27 cellular contexts compared by ENCODE assay signal in genomic region chr20:63265891-63266515, GRCh38. TPM values are rescaled to one million over a fixed set of nuclear protein-coding genes. Genes with fewer than 3 reads are reported as not detected.
A peak's percentile ranks its signal among the peaks of the same experiment; 100 is the strongest.
DNase-seq lines count a peak whose midpoint lies in the region; ATAC-seq and TF ChIP-seq lines count a peak whose summit lies in the region.
"Had no signal": no experiment of that assay in that cellular context is flagged by ENCODE, and none has a peak within 500 bp of the region (broad histone marks: within the 10 kb centered on the region; RNA-seq: fewer than 3 reads in every experiment).

No MANE protein-coding gene starts in this region.

- no peak overlapping the region for H3K27ac Mint-ChIP-seq in WTC11
- H3K27ac Mint-ChIP-seq: activated naive CD8-positive, alpha-beta T cell treated with anti-CD3 and anti-CD28 coated beads for 36 hours; activated T-helper 2 cell treated with anti-CD3 and anti-CD28 coated beads, Interferon-gamma antibody, Interleukin-2, Interleukin-4, amounts not matched to agents 10 μg/mL and 5 μg/mL and 100 μg/mL, durations not matched to agents 14 hours and 24 hours and 36 hours; B cell; effector memory CD8-positive, alpha-beta T cell; nephron progenitor cell; T-helper 17 cell had no signal

- H3K27me3 Mint-ChIP-seq in WTC11 (ENCODE audit: low read depth) = no peaks in the 10 kb centered on the region; the same call in 1 of the 2 replicates

- TF ChIP-seq CTCF in fibroblast of mammary gland (conservative IDR thresholded peaks at IDR 0.05; ENCODE audit: control insufficient read depth, insufficient read depth, low read depth, low read length) (no peak), WTC11 (IDR thresholded peaks at IDR 0.05) (no peak)

- ATAC-seq in WTC11 = no peak
- ATAC-seq: effector memory CD8-positive, alpha-beta T cell; esophagus mucosa; left cardiac atrium; sciatic nerve; T-helper 17 cell had no signal

- peaks cover 9% of the 10 kb centered on the region for H3K4me1 Mint-ChIP-seq in WTC11

- DNase-seq in EH (ENCODE audit: low read depth) (peak; percentile 68), RPMI7951 (ENCODE audit: low read depth) (peak; percentile 43), fibroblast of mammary gland (ENCODE audit: low read depth) (peak; percentile 40), skeletal muscle cell (ENCODE audit: low read depth) (peak; percentile 33), iPS-NIHi7 (ENCODE audit: extremely low spot score) (no peak), WTC11 (ENCODE audit: low spot score) (no peak)
- no peak for DNase-seq in activated CD8-positive, alpha-beta memory T cell treated with anti-CD3 and anti-CD28 coated beads, Interleukin-2, amount 50 U/mL, for 48 hours
- DNase-seq: activated CD4-positive, alpha-beta T cell treated with anti-CD3 and anti-CD28 coated beads, Interleukin-2, amount 50 U/mL, for 1 hour; activated naive CD8-positive, alpha-beta T cell treated with anti-CD3 and anti-CD28 coated beads for 36 hours; brain microvascular endothelial cell; DMS79; effector memory CD8-positive, alpha-beta T cell; glutamatergic neuron; H7; left cardiac atrium; mesendoderm; NCI-H2081 treated with DMSO at 0.1 percent for 48 hours; NCI-H510A; nephron progenitor cell; T-helper 17 cell had no signal

- H3K4me3 Mint-ChIP-seq in WTC11 = no peak overlapping the region
- H3K4me3 Mint-ChIP-seq: activated naive CD8-positive, alpha-beta T cell treated with anti-CD3 and anti-CD28 coated beads for 36 hours; B cell; effector memory CD8-positive, alpha-beta T cell; T-helper 17 cell had no signal

- CTCF ChIA-PET in WTC11 (lab: Charles Lee) = interaction anchor here (1.1 to 2.7 kb wide), 3 partner anchors 43 to 113 kb away, joined by 3 to 14 read pairs (median 3); no protein-coding TSS in a partner anchor

- POLR2A ChIA-PET in WTC11 (lab: Charles Lee) = interaction anchor here (0.8 kb wide), 1 partner anchor 21 kb away, joined by 3 read pairs; no protein-coding TSS in a partner anchor

- H3K4me3 ChIP-seq in fibroblast of mammary gland (ENCODE audit: control insufficient read depth, low read depth, low read length) (no peak overlapping the region), skeletal muscle cell (ENCODE audit: low read depth, low read length) (no peak overlapping the region)
- H3K4me3 ChIP-seq: SJSA1, vagina had no signal

- H3K36me3 Mint-ChIP-seq in WTC11 = no peaks in the 10 kb centered on the region
- H3K36me3 Mint-ChIP-seq: activated naive CD8-positive, alpha-beta T cell treated with anti-CD3 and anti-CD28 coated beads for 36 hours had no signal

- no peaks in the 10 kb centered on the region for H3K9me3 Mint-ChIP-seq in WTC11
- H3K9me3 Mint-ChIP-seq: activated naive CD8-positive, alpha-beta T cell treated with anti-CD3 and anti-CD28 coated beads for 36 hours; activated T-helper 2 cell treated with anti-CD3 and anti-CD28 coated beads, Interferon-gamma antibody, Interleukin-2, Interleukin-4, amounts not matched to agents 10 μg/mL and 5 μg/mL and 100 μg/mL, durations not matched to agents 14 hours and 24 hours and 36 hours; effector memory CD8-positive, alpha-beta T cell; nephron progenitor cell had no signal

TF ChIP-seq in WTC11, 78 proteins besides CTCF, POLR2A, EP300 and RAD21:
- TF ChIP-seq HMGXB4 (CRISPR knock-in tag; IDR thresholded peaks at IDR 0.05) = no peak
- no peak for TF ChIP-seq AFF4 (CRISPR knock-in tag; IDR thresholded peaks at IDR 0.05; ENCODE audit: borderline replicate concordance)
- TF ChIP-seq JUN (CRISPR knock-in tag; IDR thresholded peaks at IDR 0.05) = no peak
- TF ChIP-seq USF1 (CRISPR knock-in tag; IDR thresholded peaks at IDR 0.05) = no peak
- TF ChIP-seq ZNF219 (CRISPR knock-in tag; IDR thresholded peaks at IDR 0.05; ENCODE audit: borderline replicate concordance) = no peak
- no peak for TF ChIP-seq ZNF317 (CRISPR knock-in tag; IDR thresholded peaks at IDR 0.05; ENCODE audit: borderline replicate concordance, low read depth)
- TF ChIP-seq SMAD3 (CRISPR knock-in tag; IDR thresholded peaks at IDR 0.05; ENCODE audit: borderline replicate concordance) = no peak
- no peak for TF ChIP-seq SOX15 (CRISPR knock-in tag; IDR thresholded peaks at IDR 0.05)
- TF ChIP-seq, protein P1, sequence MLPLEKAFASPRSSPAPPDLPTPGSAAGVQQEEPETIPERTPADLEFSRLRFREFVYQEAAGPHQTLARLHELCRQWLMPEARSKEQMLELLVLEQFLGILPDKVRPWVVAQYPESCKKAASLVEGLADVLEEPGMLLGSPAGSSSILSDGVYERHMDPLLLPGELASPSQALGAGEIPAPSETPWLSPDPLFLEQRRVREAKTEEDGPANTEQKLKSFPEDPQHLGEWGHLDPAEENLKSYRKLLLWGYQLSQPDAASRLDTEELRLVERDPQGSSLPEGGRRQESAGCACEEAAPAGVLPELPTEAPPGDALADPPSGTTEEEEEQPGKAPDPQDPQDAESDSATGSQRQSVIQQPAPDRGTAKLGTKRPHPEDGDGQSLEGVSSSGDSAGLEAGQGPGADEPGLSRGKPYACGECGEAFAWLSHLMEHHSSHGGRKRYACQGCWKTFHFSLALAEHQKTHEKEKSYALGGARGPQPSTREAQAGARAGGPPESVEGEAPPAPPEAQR (CRISPR knock-in tag; IDR thresholded peaks at IDR 0.05) = no peak
- no peak for TF ChIP-seq ZBTB43 (CRISPR knock-in tag; IDR thresholded peaks at IDR 0.05)

RNA-seq across cellular contexts. Expression of gene ARFGAP1, which starts 6.6 kb away (rescaled TPM):
- total RNA-seq in RPMI7951 (2014; rRNA removed; shearing (Covaris generic)) = 29.0 and 35.7 TPM in 2 replicates
- total RNA-seq in WTC11 (2021) = 115 to 207 TPM (median 121 TPM) in 3 replicates

RNA-seq across cellular contexts. Expression of gene NKAIN4, which starts 11.7 kb away (rescaled TPM):
- not detected in 2 replicates for total RNA-seq in RPMI7951 (2014; rRNA removed; shearing (Covaris generic))
- total RNA-seq in WTC11 (2021) = 7.2 to 11.0 TPM (median 9.6 TPM) in 3 replicates
- total RNA-seq: activated naive CD8-positive, alpha-beta T cell treated with anti-CD3 and anti-CD28 coated beads for 36 hours; activated T-helper 2 cell treated with anti-CD3 and anti-CD28 coated beads, Interferon-gamma antibody, Interleukin-2, Interleukin-4, amounts not matched to agents 10 μg/mL and 5 μg/mL and 100 μg/mL, durations not matched to agents 14 hours and 24 hours and 36 hours; B cell; esophagus mucosa; left cardiac atrium; MCF 10A; SJSA1; T-helper 17 cell; vagina had no signal

RNA-seq across cellular contexts. Expression of gene COL20A1, which starts 27.0 kb away (rescaled TPM):
- not detected in 2 replicates for total RNA-seq in RPMI7951 (2014; rRNA removed; shearing (Covaris generic))
- total RNA-seq in WTC11 (2021) = 0.55 to 1.3 TPM (median 1.1 TPM) in 3 replicates
- total RNA-seq: activated T-helper 2 cell treated with anti-CD3 and anti-CD28 coated beads, Interferon-gamma antibody, Interleukin-2, Interleukin-4, amounts not matched to agents 10 μg/mL and 5 μg/mL and 100 μg/mL, durations not matched to agents 14 hours and 24 hours and 36 hours; B cell; esophagus mucosa; left cardiac atrium; SJSA1; vagina had no signal

RNA-seq across cellular contexts. Expression of gene BIRC7, which starts 30.3 kb away (rescaled TPM):
- not detected in 2 replicates for total RNA-seq in RPMI7951 (2014; rRNA removed; shearing (Covaris generic))
- 0.17 to 0.23 TPM in 2 of 3 replicates, not detected in the other for total RNA-seq in WTC11 (2021)
- total RNA-seq: activated T-helper 2 cell treated with anti-CD3 and anti-CD28 coated beads, Interferon-gamma antibody, Interleukin-2, Interleukin-4, amounts not matched to agents 10 μg/mL and 5 μg/mL and 100 μg/mL, durations not matched to agents 14 hours and 24 hours and 36 hours; B cell; esophagus mucosa; H7; MCF 10A; SJSA1; T-helper 17 cell had no signal

RNA-seq across cellular contexts. Expression of gene YTHDF1, which starts 50.1 kb away (rescaled TPM):
- total RNA-seq in RPMI7951 (2014; rRNA removed; shearing (Covaris generic)) = 21.2 and 22.1 TPM in 2 replicates
- total RNA-seq in WTC11 (2021) = 50.2 to 61.3 TPM (median 51.3 TPM) in 3 replicates

Comparison
In these comparisons a context has a peak if more than half of its experiments do, and no peak if none do; other contexts are left out.
1. DNase-seq: peak in EH (single experiment), RPMI7951 (single experiment), fibroblast of mammary gland (single experiment) and skeletal muscle cell (single experiment); none in activated CD8-positive, alpha-beta memory T cell treated with anti-CD3 and anti-CD28 coated beads, Interleukin-2, amount 50 U/mL, for 48 hours (single experiment), iPS-NIHi7 (single experiment) and WTC11 (single experiment).